In the genomic region with DNA sequence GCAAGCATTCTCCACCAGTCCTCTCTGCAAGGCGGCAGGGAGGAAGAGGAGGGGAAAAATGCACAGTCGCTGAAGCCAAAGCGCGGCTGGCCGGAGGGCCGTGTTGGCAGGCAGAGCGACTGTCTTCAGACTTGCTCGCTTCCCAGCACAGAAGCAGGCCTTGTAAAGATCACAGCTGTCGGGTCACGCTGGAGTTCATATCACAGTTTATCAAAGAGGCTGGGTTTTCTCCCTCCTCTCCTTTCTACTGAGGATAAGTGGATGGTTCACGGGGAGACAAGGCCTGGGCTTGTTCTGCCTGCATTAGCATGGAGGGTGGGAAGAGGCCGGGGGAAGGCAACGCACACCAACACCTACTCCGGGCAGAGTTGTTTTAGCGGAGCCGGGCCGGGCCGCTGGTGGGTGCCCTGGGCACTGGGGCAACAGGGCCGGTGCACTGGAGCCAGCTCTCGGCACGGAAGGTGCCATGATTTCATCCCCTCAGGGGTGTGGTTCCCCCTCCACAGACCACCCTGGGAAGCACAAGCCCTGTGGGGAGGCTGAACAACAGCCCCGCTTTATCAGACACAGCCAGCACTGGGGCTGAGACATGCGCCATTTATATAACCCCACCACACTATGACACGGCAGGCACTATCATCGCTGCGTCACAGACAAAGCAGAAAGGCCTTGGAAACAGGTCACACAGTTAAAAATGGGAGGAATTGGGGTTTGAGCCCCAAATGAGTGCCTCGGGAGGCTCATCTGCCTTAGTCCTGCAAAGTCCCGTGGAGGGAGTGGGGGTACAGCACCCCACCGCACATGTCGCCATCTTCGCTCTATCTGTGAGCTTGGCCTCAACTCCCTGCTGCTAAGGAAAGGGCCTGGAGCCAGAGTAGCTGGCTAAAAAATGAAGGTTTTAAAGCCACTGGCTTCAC, we compare ENCODE assay signal across 13 cellular contexts. TPM values are rescaled to one million over a fixed set of nuclear protein-coding genes. Genes with fewer than 3 reads are reported as not detected.
DNase-seq lines count a peak whose midpoint lies in the region; ATAC-seq, FAIRE-seq and TF ChIP-seq lines count a peak whose summit lies in the region.
"Had no signal": no experiment of that assay in that cellular context is flagged by ENCODE, and none has a peak within 500 bp of the region (broad histone marks: within the 10 kb centered on the region; RNA-seq: fewer than 3 reads in every experiment).

No MANE protein-coding gene starts in this region.

- H3K36me3 ChIP-seq in HUES6 (ENCODE audit: control insufficient read depth, insufficient read depth, low read length) (peaks cover 26% of the 10 kb centered on the region), ectodermal cell (ENCODE audit: control insufficient read depth, insufficient read depth, low read length) (no peaks in the 10 kb centered on the region), HepG2 (replicated peaks in 1 of 2; ENCODE audit: control insufficient read depth in 1 of 2, insufficient read depth in 2 of 2, low read length in 2 of 2) (peaks cover 12 to 13% of the 10 kb centered on the region in 2 experiments; a peak in 4 of 5 replicates), skeletal muscle satellite cell (ENCODE audit: insufficient read depth, low read length) (peaks cover 25% of the 10 kb centered on the region)

- no peaks in the 10 kb centered on the region for H3K9me3 ChIP-seq in HUES6 (ENCODE audit: control insufficient read depth, insufficient read depth, low read depth, low read length)
- H3K9me3 ChIP-seq in ectodermal cell (ENCODE audit: control insufficient read depth, low read length), result no peaks in the 10 kb centered on the region
- H3K9me3 ChIP-seq in HepG2 (ENCODE audit: low read length), result no peaks in the 10 kb centered on the region
- no peaks in the 10 kb centered on the region for H3K9me3 ChIP-seq in skeletal muscle satellite cell (replicated peaks; ENCODE audit: low read length)

- 92 to 93% methylated on average over 31 of the region's 31 CpGs for WGBS in ectodermal cell, 2 experiments
- 71% methylated on average over 26 of the region's 31 CpGs for WGBS in HepG2 (ENCODE audit: low lambda C conversion rate)

- no peak overlapping the region for H3K4me3 ChIP-seq in HUES6 (ENCODE audit: low read depth, low read length)
- H3K4me3 ChIP-seq in ectodermal cell (ENCODE audit: insufficient read depth, low read depth, low read length), result no peak overlapping the region
- peak overlapping the region; percentile 27 to 73 (median 52); a peak in 5 of 6 replicates for H3K4me3 ChIP-seq in HepG2 (replicated peaks in 1 of 3; ENCODE audit: insufficient read depth in 1 of 3, low read depth in 2 of 3, low read length in 3 of 3)
- no peak overlapping the region for H3K4me3 ChIP-seq in skeletal muscle satellite cell (ENCODE audit: low read length)

- CTCF ChIA-PET in HepG2 (lab: Yijun Ruan, JAX; ENCODE audit: low intra/inter-chr PET ratio, low total read pairs), result no interaction called here

- intact Hi-C loops in HepG2 (cut with micrococcal nuclease; ENCODE audit: unreplicated experiment), result loop anchor here (1.0 to 5.0 kb wide), 5 partner anchors 12 to 889 kb away; no protein-coding TSS in a partner anchor

- H3K27me3 ChIP-seq in HUES6 (ENCODE audit: control insufficient read depth, insufficient read depth, low read length) (no peaks in the 10 kb centered on the region), ectodermal cell (ENCODE audit: control insufficient read depth, insufficient read depth, low read length, poor library complexity, severe bottlenecking) (no peaks in the 10 kb centered on the region), HepG2 (ENCODE audit: control insufficient read depth in 1 of 2, insufficient read depth in 2 of 2, low read length in 2 of 2) (no peaks in the 10 kb centered on the region), skeletal muscle satellite cell (ENCODE audit: control insufficient read depth, insufficient read depth, low read length) (no peaks in the 10 kb centered on the region)

- TF ChIP-seq EP300 in HepG2 (IDR thresholded peaks at IDR 0.05; ENCODE audit: low read depth in 2 of 2, low read length in 2 of 2) (no peak), HepG2 (CRISPR knock-in tag; IDR thresholded peaks at IDR 0.05; ENCODE audit: borderline replicate concordance) (no peak)

- no peak overlapping the region for H2AFZ ChIP-seq in HepG2 (ENCODE audit: low read length)

- DNase-seq in HepG2 (ENCODE audit: low spot score), result no peak
- DNase-seq in RCC 7860 (ENCODE audit: low spot score), result no peak
- DNase-seq in germinal center (ENCODE audit: low spot score), result no peak
- DNase-seq: CD4-positive, CD25-positive, alpha-beta regulatory T cell; cortex of kidney; H7; kidney glomerular epithelial cell; NCI-H2171 treated with DMSO at 0.1 percent for 48 hours had no signal

- TF ChIP-seq CTCF in HepG2 (CRISPR knock-in tag; IDR thresholded peaks at IDR 0.05), result no peak

- TF ChIP-seq RAD21 in HepG2 (CRISPR knock-in tag; IDR thresholded peaks at IDR 0.05), result no peak

- TF ChIP-seq POLR2A in HepG2 (IDR thresholded peaks at IDR 0.05; ENCODE audit: insufficient read depth in 1 of 2, low read depth in 2 of 2, low read length in 2 of 2), result 0 out of 4 replicates have a peak, but pooled peaks of 1 of the 2 experiments have one; percentile 5

- H3K4me2 ChIP-seq in HepG2 (ENCODE audit: low read depth, low read length) (peak overlapping the region; percentile 90), skeletal muscle satellite cell (ENCODE audit: low read length) (no peak overlapping the region)

- POLR2A ChIA-PET in HepG2 (lab: Yijun Ruan, JAX), result interaction anchor here (0.6 to 10.2 kb wide), 25 partner anchors 11 to 495 kb away, joined by 3 to 536 read pairs (median 10); partner anchors contain the start of genes COG4, MTSS2 and VAC14

- no peaks in the 10 kb centered on the region for H4K20me1 ChIP-seq in HepG2 (ENCODE audit: insufficient read depth, low read length)

- in situ Hi-C loops in HepG2 (cut with HindIII; ENCODE audit: extremely low pct_ligation_motif_present, low pct_unique_long_range_greater_than_20kb), result loop anchor here (5.0 kb wide), 1 partner anchor 39 kb away; the partner anchor contains the start of gene MTSS2

- H3K27ac ChIP-seq in HUES6 (ENCODE audit: low read depth, low read length) (peak overlapping the region; percentile 21; the same call in 1 of the 2 replicates), ectodermal cell (ENCODE audit: insufficient read depth, low read depth, low read length, poor library complexity, severe bottlenecking) (peak overlapping the region; percentile 55), HepG2 (ENCODE audit: extremely low read length, insufficient read depth, low read length) (peak overlapping the region; percentile 99)

- H3K9ac ChIP-seq in HUES6 (ENCODE audit: low read length) (no peak overlapping the region), HepG2 (ENCODE audit: insufficient read depth, low read depth, low read length) (peak overlapping the region; percentile 98), skeletal muscle satellite cell (ENCODE audit: low read depth, low read length) (peak overlapping the region; percentile 28)

- ATAC-seq in HepG2 (no peak), HG03442 (IDR thresholded peaks at IDR 0.05; ENCODE audit: unreplicated experiment) (no peak), HG03108 (IDR thresholded peaks at IDR 0.05; ENCODE audit: unreplicated experiment) (no peak)

- BruUV-seq in HepG2 (replicated peaks; lab: Mats Ljungman, UMichigan), result no TSS peak

- H3K4me1 ChIP-seq in HUES6 (ENCODE audit: control insufficient read depth, insufficient read depth, low read length) (peaks cover 15% of the 10 kb centered on the region; the same call in 1 of the 2 replicates), ectodermal cell (ENCODE audit: control insufficient read depth, insufficient read depth, low read length) (peaks cover 33% of the 10 kb centered on the region), HepG2 (ENCODE audit: insufficient read depth, low read length) (peaks cover 45% of the 10 kb centered on the region), skeletal muscle satellite cell (ENCODE audit: control insufficient read depth, insufficient read depth, low read length) (peaks cover 21% of the 10 kb centered on the region)

- peaks cover 11% of the 10 kb centered on the region for H3K79me2 ChIP-seq in HepG2 (ENCODE audit: insufficient read depth, low read length)

- FAIRE-seq in HepG2 (lab: Jason Lieb, UNC) (no peak), RCC 7860 (lab: Jason Lieb, UNC) (no peak)

TF ChIP-seq in HepG2, 621 proteins besides CTCF, POLR2A, EP300 and RAD21 (continues in another document):
- no peak for TF ChIP-seq NR3C1 (CRISPR knock-in tag; IDR thresholded peaks at IDR 0.05)
- no peak for TF ChIP-seq TCF7 (IDR thresholded peaks at IDR 0.05; ENCODE audit: low read depth)
- no peak for TF ChIP-seq KLF11 (CRISPR knock-in tag; IDR thresholded peaks at IDR 0.05)
- 0 out of 2 replicates have a peak, but pooled peaks have one; percentile 57 for TF ChIP-seq ZNF724P (CRISPR knock-in tag; IDR thresholded peaks at IDR 0.05; ENCODE audit: borderline replicate concordance)

RNA-seq across cellular contexts. Expression of gene MTSS2, which starts 40.3 kb away (rescaled TPM):
- polyA plus RNA-seq in ectodermal cell (2013, experiment 1 of 4), result 83.6 TPM
- polyA plus RNA-seq in ectodermal cell (2013, experiment 2 of 4), result 65.7 TPM
- polyA plus RNA-seq in ectodermal cell (2013, experiment 3 of 4), result 67.5 TPM
- 64.8 TPM for polyA plus RNA-seq in ectodermal cell (2013, experiment 4 of 4)
- total RNA-seq in HepG2 (2016; rRNA removed; fragmentation: Illumina TruSeq; extraction: Trizol), result 84.6 and 132 TPM in 2 replicates
- total RNA-seq in HepG2 (2016; cell fraction: cytosol; rRNA removed; fragmentation: Illumina TruSeq; extraction: Trizol; ENCODE audit: low read depth), result 43.5 and 50.3 TPM in 2 replicates
- total RNA-seq in HepG2 (2016; cell fraction: insoluble cytoplasmic fraction; rRNA removed; fragmentation: Illumina TruSeq; extraction: Trizol), result 77.0 and 127 TPM in 2 replicates
- total RNA-seq in HepG2 (2016; cell fraction: membrane; rRNA removed; fragmentation: Illumina TruSeq; extraction: Trizol), result 144 and 145 TPM in 2 replicates
- 105 and 134 TPM in 2 replicates for total RNA-seq in HepG2 (2016; cell fraction: nucleus; rRNA removed; fragmentation: Illumina TruSeq; extraction: Trizol)
- 242 and 284 TPM in 2 replicates for polyA plus RNA-seq in HepG2 (2011; rRNA removed)
- 101 and 160 TPM in 2 replicates for polyA plus RNA-seq in HepG2 (2011; cell fraction: cytosol; rRNA removed)
- polyA plus RNA-seq in HepG2 (2011; cell fraction: nucleus; rRNA removed), result 555 and 802 TPM in 2 replicates
- polyA plus RNA-seq in HepG2 (2012), result 157 and 253 TPM in 2 replicates
- 47.6 and 47.9 TPM in 2 replicates for polyA plus RNA-seq in HepG2 (2016; cell fraction: cytosol; fragmentation: Illumina TruSeq; extraction: Trizol; ENCODE audit: low read depth)
- polyA plus RNA-seq in HepG2 (2016; cell fraction: insoluble cytoplasmic fraction; fragmentation: Illumina TruSeq; extraction: Trizol; ENCODE audit: low read depth), result 136 and 193 TPM in 2 replicates
- polyA plus RNA-seq in HepG2 (2016; cell fraction: membrane; fragmentation: Illumina TruSeq; extraction: Trizol; ENCODE audit: low read depth), result 144 and 154 TPM in 2 replicates
- 467 and 522 TPM in 2 replicates for polyA plus RNA-seq in HepG2 (2016; cell fraction: nucleus; fragmentation: Illumina TruSeq; extraction: Trizol; ENCODE audit: insufficient read depth, low read depth)
- polyA minus RNA-seq in HepG2 (2011; rRNA and poly(A)+ RNA removed; ENCODE audit: low replicate concordance), result 24.5 and 186 TPM in 2 replicates
- 155 and 166 TPM in 2 replicates for polyA minus RNA-seq in HepG2 (2011; cell fraction: cytosol; rRNA and poly(A)+ RNA removed)
- polyA minus RNA-seq in HepG2 (2011; cell fraction: nucleus; rRNA and poly(A)+ RNA removed), result 97.5 and 127 TPM in 2 replicates
- 17.0 and 25.6 TPM in 2 replicates for total RNA-seq in skeletal muscle satellite cell (2012; rRNA removed)
- polyA plus RNA-seq: CD4-positive, CD25-positive, alpha-beta regulatory T cell had no signal

Comparison
In these comparisons a context has a peak if more than half of its experiments do, and no peak if none do; other contexts are left out.
1. H3K27ac ChIP-seq: peak in every context shown above with its lines; median percentile 99 in HepG2; 55 in ectodermal cell; 21 in HUES6.
2. H3K4me3 ChIP-seq: peak in HepG2 (3 of 3); none in HUES6 (single experiment), ectodermal cell (single experiment) and skeletal muscle satellite cell (single experiment).